1 cellular context compared by ENCODE assay signal in the genomic region with DNA sequence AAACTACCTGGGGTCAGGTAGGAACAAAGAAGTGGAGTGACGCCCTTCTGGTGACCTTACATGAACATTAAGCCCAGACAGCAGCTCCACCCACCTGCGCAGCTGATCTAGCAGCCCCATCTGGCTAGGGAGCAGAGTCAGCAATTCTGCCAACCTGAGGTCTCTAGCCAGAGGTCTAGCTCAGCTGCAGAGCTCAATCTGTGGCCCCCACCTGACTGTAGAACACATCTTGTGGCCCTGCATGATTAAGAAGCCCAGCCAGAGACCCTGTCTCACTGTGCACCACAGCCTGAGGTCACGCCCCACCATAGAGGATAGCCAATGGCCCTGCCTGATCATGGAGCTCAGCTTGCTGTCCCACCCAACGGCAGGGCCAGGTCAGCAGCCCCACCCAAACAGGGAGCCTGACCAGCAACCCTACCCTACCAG.
A peak's percentile ranks its signal among the peaks of the same experiment; 100 is the strongest.
TF ChIP-seq lines count a peak whose summit lies in the region.

No MANE protein-coding gene starts in this region.

TF ChIP-seq in K562, 482 proteins besides CTCF, POLR2A, EP300 and RAD21 (continued from another document and continues in another):
- TF ChIP-seq, protein P1, sequence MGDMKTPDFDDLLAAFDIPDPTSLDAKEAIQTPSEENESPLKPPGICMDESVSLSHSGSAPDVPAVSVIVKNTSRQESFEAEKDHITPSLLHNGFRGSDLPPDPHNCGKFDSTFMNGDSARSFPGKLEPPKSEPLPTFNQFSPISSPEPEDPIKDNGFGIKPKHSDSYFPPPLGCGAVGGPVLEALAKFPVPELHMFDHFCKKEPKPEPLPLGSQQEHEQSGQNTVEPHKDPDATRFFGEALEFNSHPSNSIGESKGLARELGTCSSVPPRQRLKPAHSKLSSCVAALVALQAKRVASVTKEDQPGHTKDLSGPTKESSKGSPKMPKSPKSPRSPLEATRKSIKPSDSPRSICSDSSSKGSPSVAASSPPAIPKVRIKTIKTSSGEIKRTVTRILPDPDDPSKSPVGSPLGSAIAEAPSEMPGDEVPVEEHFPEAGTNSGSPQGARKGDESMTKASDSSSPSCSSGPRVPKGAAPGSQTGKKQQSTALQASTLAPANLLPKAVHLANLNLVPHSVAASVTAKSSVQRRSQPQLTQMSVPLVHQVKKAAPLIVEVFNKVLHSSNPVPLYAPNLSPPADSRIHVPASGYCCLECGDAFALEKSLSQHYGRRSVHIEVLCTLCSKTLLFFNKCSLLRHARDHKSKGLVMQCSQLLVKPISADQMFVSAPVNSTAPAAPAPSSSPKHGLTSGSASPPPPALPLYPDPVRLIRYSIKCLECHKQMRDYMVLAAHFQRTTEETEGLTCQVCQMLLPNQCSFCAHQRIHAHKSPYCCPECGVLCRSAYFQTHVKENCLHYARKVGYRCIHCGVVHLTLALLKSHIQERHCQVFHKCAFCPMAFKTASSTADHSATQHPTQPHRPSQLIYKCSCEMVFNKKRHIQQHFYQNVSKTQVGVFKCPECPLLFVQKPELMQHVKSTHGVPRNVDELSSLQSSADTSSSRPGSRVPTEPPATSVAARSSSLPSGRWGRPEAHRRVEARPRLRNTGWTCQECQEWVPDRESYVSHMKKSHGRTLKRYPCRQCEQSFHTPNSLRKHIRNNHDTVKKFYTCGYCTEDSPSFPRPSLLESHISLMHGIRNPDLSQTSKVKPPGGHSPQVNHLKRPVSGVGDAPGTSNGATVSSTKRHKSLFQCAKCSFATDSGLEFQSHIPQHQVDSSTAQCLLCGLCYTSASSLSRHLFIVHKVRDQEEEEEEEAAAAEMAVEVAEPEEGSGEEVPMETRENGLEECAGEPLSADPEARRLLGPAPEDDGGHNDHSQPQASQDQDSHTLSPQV (IDR thresholded peaks at IDR 0.05): no peak
- TF ChIP-seq GABPA (tag; conservative IDR thresholded peaks at IDR 0.05; ENCODE audit: low read depth): no peak
- TF ChIP-seq ZEB2 (IDR thresholded peaks at IDR 0.05): peak; percentile 57; the same call in 1 of the 2 replicates
- TF ChIP-seq HINFP (tag; conservative IDR thresholded peaks at IDR 0.05; ENCODE audit: low read depth): no peak
- no peak for TF ChIP-seq FOXJ2 (tag; IDR thresholded peaks at IDR 0.05)
- no peak for TF ChIP-seq ZNF699 (CRISPR knock-in tag; IDR thresholded peaks at IDR 0.05; ENCODE audit: insufficient replicate concordance)
- TF ChIP-seq, protein P2, sequence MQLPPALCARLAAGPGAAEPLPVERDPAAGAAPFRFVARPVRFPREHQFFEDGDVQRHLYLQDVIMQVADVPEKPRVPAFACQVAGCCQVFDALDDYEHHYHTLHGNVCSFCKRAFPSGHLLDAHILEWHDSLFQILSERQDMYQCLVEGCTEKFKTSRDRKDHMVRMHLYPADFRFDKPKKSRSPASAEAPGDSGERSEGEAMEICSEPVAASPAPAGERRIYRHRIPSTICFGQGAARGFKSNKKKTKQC (CRISPR knock-in tag; IDR thresholded peaks at IDR 0.05): no peak
- TF ChIP-seq CBFB (CRISPR knock-in tag; IDR thresholded peaks at IDR 0.05): no peak
- no peak for TF ChIP-seq ZNF324 (CRISPR knock-in tag; IDR thresholded peaks at IDR 0.05)
- peak; percentile 47 for TF ChIP-seq STAT5A (IDR thresholded peaks at IDR 0.05; ENCODE audit: borderline replicate concordance, low read length)
- TF ChIP-seq NR4A1 (CRISPR knock-in tag; IDR thresholded peaks at IDR 0.05): no peak
- TF ChIP-seq NR4A1 (tag; IDR thresholded peaks at IDR 0.05): no peak
- TF ChIP-seq FUS (optimal IDR thresholded peaks at IDR 0.05; ENCODE audit: low read depth, low read length): no peak
- no peak for TF ChIP-seq ZNF41 (CRISPR knock-in tag; conservative IDR thresholded peaks at IDR 0.05)
- no peak for TF ChIP-seq SETDB1 (IDR thresholded peaks at IDR 0.05; ENCODE audit: low read length)
- no peak for TF ChIP-seq CHD2 (IDR thresholded peaks at IDR 0.05; ENCODE audit: low read depth, low read length)
- TF ChIP-seq TAL1 (IDR thresholded peaks at IDR 0.05): peak; percentile 86; the same call in 1 of the 2 replicates
- no peak for TF ChIP-seq FOXJ3 (CRISPR knock-in tag; IDR thresholded peaks at IDR 0.05)
- TF ChIP-seq SMARCA4 (IDR thresholded peaks at IDR 0.05): peak; percentile 36; the same call in 1 of the 2 replicates
- TF ChIP-seq, protein P3, sequence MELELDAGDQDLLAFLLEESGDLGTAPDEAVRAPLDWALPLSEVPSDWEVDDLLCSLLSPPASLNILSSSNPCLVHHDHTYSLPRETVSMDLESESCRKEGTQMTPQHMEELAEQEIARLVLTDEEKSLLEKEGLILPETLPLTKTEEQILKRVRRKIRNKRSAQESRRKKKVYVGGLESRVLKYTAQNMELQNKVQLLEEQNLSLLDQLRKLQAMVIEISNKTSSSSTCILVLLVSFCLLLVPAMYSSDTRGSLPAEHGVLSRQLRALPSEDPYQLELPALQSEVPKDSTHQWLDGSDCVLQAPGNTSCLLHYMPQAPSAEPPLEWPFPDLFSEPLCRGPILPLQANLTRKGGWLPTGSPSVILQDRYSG (tag; conservative IDR thresholded peaks at IDR 0.05; ENCODE audit: low read depth): no peak
- peak; percentile 78 for TF ChIP-seq TAF9B (IDR thresholded peaks at IDR 0.05; ENCODE audit: partially characterized antibody)
- no peak for TF ChIP-seq ZBTB8A (IDR thresholded peaks at IDR 0.05; ENCODE audit: partially characterized antibody)
- no peak for TF ChIP-seq CLOCK (CRISPR knock-in tag; IDR thresholded peaks at IDR 0.05; ENCODE audit: borderline replicate concordance)
- peak; percentile 85 to 87 for TF ChIP-seq NRF1 (conservative IDR thresholded peaks at IDR 0.05 in 1 of 2, IDR thresholded peaks at IDR 0.05 in 1 of 2)
- no peak for TF ChIP-seq NFATC3 (IDR thresholded peaks at IDR 0.05)
- no peak for TF ChIP-seq ZNF589 (CRISPR knock-in tag; IDR thresholded peaks at IDR 0.05; ENCODE audit: low read depth)
- TF ChIP-seq BCOR (IDR thresholded peaks at IDR 0.05): no peak
- TF ChIP-seq SP2 (IDR thresholded peaks at IDR 0.05; ENCODE audit: extremely low read depth, low read depth, low read length, poor library complexity, severe bottlenecking): no peak
- TF ChIP-seq HLTF (IDR thresholded peaks at IDR 0.05): no peak
- no peak for TF ChIP-seq TARDBP (IDR thresholded peaks at IDR 0.05)
- TF ChIP-seq BCL6 (CRISPR knock-in tag; IDR thresholded peaks at IDR 0.05): no peak
- TF ChIP-seq SMARCA5 (IDR thresholded peaks at IDR 0.05): no peak
- TF ChIP-seq SIN3A (IDR thresholded peaks at IDR 0.05; ENCODE audit: borderline replicate concordance in 2 of 2, control insufficient read depth in 1 of 2, low read depth in 2 of 2, low read length in 2 of 2): 0 out of 4 replicates have a peak, but pooled peaks of 1 of the 2 experiments have one; percentile 53
- TF ChIP-seq FOXO4 (CRISPR knock-in tag; IDR thresholded peaks at IDR 0.05): no peak
- no peak for TF ChIP-seq ZNF77 (CRISPR knock-in tag; IDR thresholded peaks at IDR 0.05)
- TF ChIP-seq ETV5 (CRISPR knock-in tag; IDR thresholded peaks at IDR 0.05; ENCODE audit: low read depth): no peak
- no peak for TF ChIP-seq ZFP36 (IDR thresholded peaks at IDR 0.05; ENCODE audit: low read depth, low read length, partially characterized antibody)
- no peak for TF ChIP-seq POLR3G (IDR thresholded peaks at IDR 0.05; ENCODE audit: extremely low read depth, insufficient read length, insufficient replicate concordance)
- TF ChIP-seq, protein P4, sequence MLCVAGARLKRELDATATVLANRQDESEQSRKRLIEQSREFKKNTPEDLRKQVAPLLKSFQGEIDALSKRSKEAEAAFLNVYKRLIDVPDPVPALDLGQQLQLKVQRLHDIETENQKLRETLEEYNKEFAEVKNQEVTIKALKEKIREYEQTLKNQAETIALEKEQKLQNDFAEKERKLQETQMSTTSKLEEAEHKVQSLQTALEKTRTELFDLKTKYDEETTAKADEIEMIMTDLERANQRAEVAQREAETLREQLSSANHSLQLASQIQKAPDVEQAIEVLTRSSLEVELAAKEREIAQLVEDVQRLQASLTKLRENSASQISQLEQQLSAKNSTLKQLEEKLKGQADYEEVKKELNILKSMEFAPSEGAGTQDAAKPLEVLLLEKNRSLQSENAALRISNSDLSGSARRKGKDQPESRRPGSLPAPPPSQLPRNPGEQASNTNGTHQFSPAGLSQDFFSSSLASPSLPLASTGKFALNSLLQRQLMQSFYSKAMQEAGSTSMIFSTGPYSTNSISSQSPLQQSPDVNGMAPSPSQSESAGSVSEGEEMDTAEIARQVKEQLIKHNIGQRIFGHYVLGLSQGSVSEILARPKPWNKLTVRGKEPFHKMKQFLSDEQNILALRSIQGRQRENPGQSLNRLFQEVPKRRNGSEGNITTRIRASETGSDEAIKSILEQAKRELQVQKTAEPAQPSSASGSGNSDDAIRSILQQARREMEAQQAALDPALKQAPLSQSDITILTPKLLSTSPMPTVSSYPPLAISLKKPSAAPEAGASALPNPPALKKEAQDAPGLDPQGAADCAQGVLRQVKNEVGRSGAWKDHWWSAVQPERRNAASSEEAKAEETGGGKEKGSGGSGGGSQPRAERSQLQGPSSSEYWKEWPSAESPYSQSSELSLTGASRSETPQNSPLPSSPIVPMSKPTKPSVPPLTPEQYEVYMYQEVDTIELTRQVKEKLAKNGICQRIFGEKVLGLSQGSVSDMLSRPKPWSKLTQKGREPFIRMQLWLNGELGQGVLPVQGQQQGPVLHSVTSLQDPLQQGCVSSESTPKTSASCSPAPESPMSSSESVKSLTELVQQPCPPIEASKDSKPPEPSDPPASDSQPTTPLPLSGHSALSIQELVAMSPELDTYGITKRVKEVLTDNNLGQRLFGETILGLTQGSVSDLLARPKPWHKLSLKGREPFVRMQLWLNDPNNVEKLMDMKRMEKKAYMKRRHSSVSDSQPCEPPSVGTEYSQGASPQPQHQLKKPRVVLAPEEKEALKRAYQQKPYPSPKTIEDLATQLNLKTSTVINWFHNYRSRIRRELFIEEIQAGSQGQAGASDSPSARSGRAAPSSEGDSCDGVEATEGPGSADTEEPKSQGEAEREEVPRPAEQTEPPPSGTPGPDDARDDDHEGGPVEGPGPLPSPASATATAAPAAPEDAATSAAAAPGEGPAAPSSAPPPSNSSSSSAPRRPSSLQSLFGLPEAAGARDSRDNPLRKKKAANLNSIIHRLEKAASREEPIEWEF (CRISPR knock-in tag; IDR thresholded peaks at IDR 0.05): no peak
- TF ChIP-seq ESRRA (IDR thresholded peaks at IDR 0.05; ENCODE audit: borderline replicate concordance, low read depth): peak; percentile 87
- TF ChIP-seq, protein P5, sequence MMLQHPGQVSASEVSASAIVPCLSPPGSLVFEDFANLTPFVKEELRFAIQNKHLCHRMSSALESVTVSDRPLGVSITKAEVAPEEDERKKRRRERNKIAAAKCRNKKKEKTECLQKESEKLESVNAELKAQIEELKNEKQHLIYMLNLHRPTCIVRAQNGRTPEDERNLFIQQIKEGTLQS (IDR thresholded peaks at IDR 0.05): no peak
- TF ChIP-seq, protein P5 (CRISPR knock-in tag; conservative IDR thresholded peaks at IDR 0.05): no peak
- no peak for TF ChIP-seq ZNF184 (CRISPR knock-in tag; IDR thresholded peaks at IDR 0.05)
